In the genomic region with DNA sequence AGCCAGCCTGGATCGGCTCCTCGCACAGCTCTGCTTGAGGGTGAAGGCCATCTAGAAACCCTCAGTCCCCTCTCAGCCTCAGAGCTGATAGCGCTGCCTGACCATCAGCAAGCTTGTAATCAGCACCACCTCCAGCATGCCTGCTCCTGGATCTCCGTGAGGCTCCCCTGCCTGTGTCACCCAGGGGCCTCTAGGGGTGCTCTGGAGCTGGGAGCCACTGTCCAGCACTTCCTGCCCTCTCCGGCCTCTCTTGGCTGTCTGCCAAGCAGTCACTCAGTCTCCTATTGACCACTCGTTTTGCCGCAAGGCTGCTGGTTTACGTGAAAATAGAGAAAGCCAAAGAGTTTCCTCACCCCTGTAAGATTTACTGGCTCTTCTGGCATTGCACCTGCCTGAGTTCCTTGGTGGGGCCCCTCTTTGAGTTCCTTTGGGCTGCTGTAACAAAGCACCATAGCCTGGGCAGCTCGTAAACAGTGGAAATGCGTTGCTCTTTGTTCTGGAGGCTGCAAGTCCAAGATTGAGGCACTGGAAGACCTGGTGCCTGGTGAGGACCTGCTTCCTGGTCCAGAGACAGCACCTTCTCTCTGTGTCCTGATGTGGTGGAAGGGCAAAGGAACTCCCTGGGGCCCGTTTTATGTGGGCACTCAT, we compare ENCODE assay signal across 1 cellular context.
TF ChIP-seq lines count a peak whose summit lies in the region.

No MANE protein-coding gene starts in this region.

TF ChIP-seq in HepG2, 621 proteins besides CTCF, POLR2A, EP300 and RAD21 (continued from another document):
- peak; percentile 46; the same call in 1 of the 2 replicates for TF ChIP-seq ZNF224 (CRISPR knock-in tag; IDR thresholded peaks at IDR 0.05)
- TF ChIP-seq ZNF251 (CRISPR knock-in tag; IDR thresholded peaks at IDR 0.05): no peak
- peak; percentile 57; the same call in 1 of the 2 replicates for TF ChIP-seq SP5 (CRISPR knock-in tag; IDR thresholded peaks at IDR 0.05; ENCODE audit: borderline replicate concordance, low read depth)
- peak; percentile 86 for TF ChIP-seq KLF6 (CRISPR knock-in tag; IDR thresholded peaks at IDR 0.05)
- peak; percentile 51; the same call in 1 of the 2 replicates for TF ChIP-seq ZC3H4 (CRISPR knock-in tag; IDR thresholded peaks at IDR 0.05; ENCODE audit: borderline replicate concordance)
- 0 out of 2 replicates have a peak, but pooled peaks have one; percentile 33 for TF ChIP-seq ZKSCAN8 (CRISPR knock-in tag; IDR thresholded peaks at IDR 0.05; ENCODE audit: borderline replicate concordance)
- peak; percentile 29 for TF ChIP-seq TBL1XR1 (IDR thresholded peaks at IDR 0.05; ENCODE audit: borderline replicate concordance, low read length, partially characterized antibody)
- TF ChIP-seq ZNF772 (CRISPR knock-in tag; IDR thresholded peaks at IDR 0.05): 0 out of 2 replicates have a peak, but pooled peaks have one; percentile 47
- TF ChIP-seq NONO (IDR thresholded peaks at IDR 0.05): no peak
- no peak; the same call in none of the 2 replicates for TF ChIP-seq NONO (CRISPR knock-in tag; conservative IDR thresholded peaks at IDR 0.05)
- no peak for TF ChIP-seq ZNF674 (CRISPR knock-in tag; IDR thresholded peaks at IDR 0.05; ENCODE audit: low read depth)
- no peak for TF ChIP-seq TCF12 (IDR thresholded peaks at IDR 0.05)
- TF ChIP-seq TCF12 (CRISPR knock-in tag; IDR thresholded peaks at IDR 0.05): 0 out of 2 replicates have a peak, but pooled peaks have one; percentile 28
- no peak for TF ChIP-seq TBP (CRISPR knock-in tag; IDR thresholded peaks at IDR 0.05)
- TF ChIP-seq MEIS1 (CRISPR knock-in tag; IDR thresholded peaks at IDR 0.05; ENCODE audit: borderline replicate concordance): no peak; the same call in none of the 2 replicates
- no peak for TF ChIP-seq SRSF1 (optimal IDR thresholded peaks at IDR 0.05; ENCODE audit: low read depth, low read length)
- peak; percentile 93 for TF ChIP-seq SAP130 (CRISPR knock-in tag; IDR thresholded peaks at IDR 0.05; ENCODE audit: low read depth)
- peak; percentile 74; the same call in 1 of the 2 replicates for TF ChIP-seq HOXA5 (CRISPR knock-in tag; IDR thresholded peaks at IDR 0.05)
- TF ChIP-seq SMAD1 (CRISPR knock-in tag; IDR thresholded peaks at IDR 0.05; ENCODE audit: borderline replicate concordance, low read depth): 0 out of 2 replicates have a peak, but pooled peaks have one; percentile 13
- no peak for TF ChIP-seq SOX6 (IDR thresholded peaks at IDR 0.05)
- TF ChIP-seq SOX6 (CRISPR knock-in tag; IDR thresholded peaks at IDR 0.05): peak; percentile 60; the same call in 1 of the 2 replicates
- TF ChIP-seq, protein P1, sequence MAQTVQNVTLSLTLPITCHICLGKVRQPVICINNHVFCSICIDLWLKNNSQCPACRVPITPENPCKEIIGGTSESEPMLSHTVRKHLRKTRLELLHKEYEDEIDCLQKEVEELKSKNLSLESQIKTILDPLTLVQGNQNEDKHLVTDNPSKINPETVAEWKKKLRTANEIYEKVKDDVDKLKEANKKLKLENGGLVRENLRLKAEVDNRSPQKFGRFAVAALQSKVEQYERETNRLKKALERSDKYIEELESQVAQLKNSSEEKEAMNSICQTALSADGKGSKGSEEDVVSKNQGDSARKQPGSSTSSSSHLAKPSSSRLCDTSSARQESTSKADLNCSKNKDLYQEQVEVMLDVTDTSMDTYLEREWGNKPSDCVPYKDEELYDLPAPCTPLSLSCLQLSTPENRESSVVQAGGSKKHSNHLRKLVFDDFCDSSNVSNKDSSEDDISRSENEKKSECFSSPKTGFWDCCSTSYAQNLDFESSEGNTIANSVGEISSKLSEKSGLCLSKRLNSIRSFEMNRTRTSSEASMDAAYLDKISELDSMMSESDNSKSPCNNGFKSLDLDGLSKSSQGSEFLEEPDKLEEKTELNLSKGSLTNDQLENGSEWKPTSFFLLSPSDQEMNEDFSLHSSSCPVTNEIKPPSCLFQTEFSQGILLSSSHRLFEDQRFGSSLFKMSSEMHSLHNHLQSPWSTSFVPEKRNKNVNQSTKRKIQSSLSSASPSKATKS (CRISPR knock-in tag; IDR thresholded peaks at IDR 0.05): no peak
- TF ChIP-seq ZNF709 (CRISPR knock-in tag; IDR thresholded peaks at IDR 0.05): peak; percentile 80; the same call in 1 of the 2 replicates
- TF ChIP-seq, protein P2, sequence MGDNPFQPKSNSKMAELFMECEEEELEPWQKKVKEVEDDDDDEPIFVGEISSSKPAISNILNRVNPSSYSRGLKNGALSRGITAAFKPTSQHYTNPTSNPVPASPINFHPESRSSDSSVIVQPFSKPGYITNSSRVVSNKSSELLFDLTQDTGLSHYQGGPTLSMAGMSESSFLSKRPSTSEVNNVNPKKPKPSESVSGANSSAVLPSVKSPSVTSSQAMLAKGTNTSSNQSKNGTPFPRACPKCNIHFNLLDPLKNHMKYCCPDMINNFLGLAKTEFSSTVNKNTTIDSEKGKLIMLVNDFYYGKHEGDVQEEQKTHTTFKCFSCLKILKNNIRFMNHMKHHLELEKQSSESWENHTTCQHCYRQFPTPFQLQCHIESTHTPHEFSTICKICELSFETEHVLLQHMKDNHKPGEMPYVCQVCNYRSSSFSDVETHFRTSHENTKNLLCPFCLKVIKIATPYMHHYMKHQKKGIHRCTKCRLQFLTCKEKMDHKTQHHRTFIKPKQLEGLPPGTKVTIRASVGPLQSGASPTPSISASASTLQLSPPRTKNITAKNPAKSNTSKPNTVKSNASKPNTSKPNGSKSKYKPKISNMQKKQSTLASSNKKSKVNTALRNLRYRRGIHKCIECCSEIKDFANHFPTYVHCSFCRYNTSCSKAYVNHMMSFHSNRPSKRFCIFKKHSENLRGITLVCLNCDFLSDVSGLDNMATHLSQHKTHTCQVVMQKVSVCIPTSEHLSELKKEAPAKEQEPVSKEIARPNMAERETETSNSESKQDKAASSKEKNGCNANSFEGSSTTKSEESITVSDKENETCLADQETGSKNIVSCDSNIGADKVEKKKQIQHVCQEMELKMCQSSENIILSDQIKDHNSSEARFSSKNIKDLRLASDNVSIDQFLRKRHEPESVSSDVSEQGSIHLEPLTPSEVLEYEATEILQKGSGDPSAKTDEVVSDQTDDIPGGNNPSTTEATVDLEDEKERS (CRISPR knock-in tag; IDR thresholded peaks at IDR 0.05): no peak; the same call in 1 of the 2 replicates
- no peak; the same call in 1 of the 2 replicates for TF ChIP-seq SP4 (CRISPR knock-in tag; IDR thresholded peaks at IDR 0.05)
- TF ChIP-seq SPEN (CRISPR knock-in tag; IDR thresholded peaks at IDR 0.05; ENCODE audit: low read depth): no peak; the same call in 1 of the 2 replicates
- TF ChIP-seq SMARCE1 (IDR thresholded peaks at IDR 0.05; ENCODE audit: borderline replicate concordance): no peak
- TF ChIP-seq RBM39 (IDR thresholded peaks at IDR 0.05; ENCODE audit: low read depth, low read length, poor library complexity, severe bottlenecking): peak; percentile 49
- TF ChIP-seq ZNF10 (CRISPR knock-in tag; IDR thresholded peaks at IDR 0.05; ENCODE audit: borderline replicate concordance, low read depth): no peak
- peak; percentile 42; the same call in 1 of the 2 replicates for TF ChIP-seq GATA4 (IDR thresholded peaks at IDR 0.05; ENCODE audit: borderline replicate concordance, low read depth)
